Comparison of ENCODE assay signal across 8 cellular contexts in genomic region chr20:59571591-59572314, GRCh38. TPM values are rescaled to one million over a fixed set of nuclear protein-coding genes. Genes with fewer than 3 reads are reported as not detected.
DNase-seq lines count a peak whose midpoint lies in the region; ATAC-seq and TF ChIP-seq lines count a peak whose summit lies in the region.

No MANE protein-coding gene starts in this region.

- H3K27ac ChIP-seq in OCI-LY7 (ENCODE audit: low read depth, low read length, poor library complexity, severe bottlenecking): no peak overlapping the region
- no peak overlapping the region for H3K27ac ChIP-seq in neural cell (ENCODE audit: low read length)

- H3K4me3 ChIP-seq in OCI-LY7 (ENCODE audit: low read depth, low read length, poor library complexity, severe bottlenecking) (no peak overlapping the region), foreskin fibroblast (ENCODE audit: low read depth in 1 of 2, low read length in 2 of 2) (peak overlapping the region; percentile 51 to 53), neural cell (ENCODE audit: low read length) (peak overlapping the region; percentile 52)

- BruUV-seq in OCI-LY7 (replicated peaks; lab: Mats Ljungman, UMichigan): no TSS peak

- peaks cover 5% of the 10 kb centered on the region for H3K4me1 Mint-ChIP-seq in stimulated activated naive CD8-positive, alpha-beta T cell treated with anti-CD3 and anti-CD28 coated beads, Interleukin-15, Interleukin-2, amounts not matched to agents 100 ng/mL and 50 ng/mL, for 24 hours (ENCODE audit: low read depth)

- no peak overlapping the region for H3K27ac Mint-ChIP-seq in stimulated activated naive CD8-positive, alpha-beta T cell treated with anti-CD3 and anti-CD28 coated beads, Interleukin-15, Interleukin-2, amounts not matched to agents 100 ng/mL and 50 ng/mL, for 24 hours

- no peaks in the 10 kb centered on the region for H3K9me3 Mint-ChIP-seq in stimulated activated naive CD8-positive, alpha-beta T cell treated with anti-CD3 and anti-CD28 coated beads, Interleukin-15, Interleukin-2, amounts not matched to agents 100 ng/mL and 50 ng/mL, for 24 hours

- H3F3A ChIP-seq in neural cell (ENCODE audit: insufficient read depth, low read length, poor library complexity, severe bottlenecking): no peaks in the 10 kb centered on the region

- H3K36me3 ChIP-seq in OCI-LY7 (ENCODE audit: insufficient read depth, low read length) (no peaks in the 10 kb centered on the region), neural cell (ENCODE audit: insufficient read depth, low read length) (no peaks in the 10 kb centered on the region)

- intact Hi-C loops in OCI-LY7 (cut with micrococcal nuclease; ENCODE audit: unreplicated experiment): loop anchor here (1.0 kb wide), 1 partner anchor 180 kb away; no protein-coding TSS in a partner anchor

- H3K27me3 Mint-ChIP-seq in stimulated activated naive CD8-positive, alpha-beta T cell treated with anti-CD3 and anti-CD28 coated beads, Interleukin-15, Interleukin-2, amounts not matched to agents 100 ng/mL and 50 ng/mL, for 24 hours: peaks cover 34% of the 10 kb centered on the region

- H3K4me1 ChIP-seq in OCI-LY7 (ENCODE audit: insufficient read depth, low read length, poor library complexity, severe bottlenecking): no peaks in the 10 kb centered on the region

- peak; percentile 71 for TF ChIP-seq RAD21 in neural cell (conservative IDR thresholded peaks at IDR 0.05)

- H3K9me3 ChIP-seq in OCI-LY7 (ENCODE audit: low read length) (no peaks in the 10 kb centered on the region), neural cell (ENCODE audit: low read length) (no peaks in the 10 kb centered on the region)

- H3K4me2 ChIP-seq in OCI-LY7 (ENCODE audit: low read length) (peak overlapping the region; percentile 66), neural cell (ENCODE audit: low read length) (no peak overlapping the region)

- DNase-seq in NCI-H1436 (lab: John Stamatoyannopoulos, UW) (peak; percentile 5), NCI-H1436 treated with DMSO at 0.1 percent for 48 hours (lab: John Stamatoyannopoulos, UW) (no peak), OCI-LY7 (ENCODE audit: low spot score) (peak; percentile 56), foreskin fibroblast (peak; percentile 28 to 57)
- DNase-seq in activated T-helper 9 cell treated with anti-CD3 and anti-CD28 coated beads, Interleukin-2, amount 50 U/mL, for 16 hours (ENCODE audit: low read depth): peak; percentile 27

- H3K9me2 ChIP-seq in OCI-LY7 (ENCODE audit: insufficient read depth, low read length): no peaks in the 10 kb centered on the region
- H3K9me2 ChIP-seq in neural cell (ENCODE audit: insufficient read depth, low read length): no peaks in the 10 kb centered on the region

- ATAC-seq in HG03108 (IDR thresholded peaks at IDR 0.05; ENCODE audit: unreplicated experiment): peak; percentile 54

- TF ChIP-seq CTCF in OCI-LY7 (conservative IDR thresholded peaks at IDR 0.05; ENCODE audit: low read length) (peak; percentile 97), foreskin fibroblast (IDR thresholded peaks at IDR 0.05; ENCODE audit: low read depth, low read length) (peak; percentile 98), neural cell (IDR thresholded peaks at IDR 0.05; ENCODE audit: poor library complexity, severe bottlenecking) (peak; percentile 86)

- H3K79me2 ChIP-seq in OCI-LY7 (ENCODE audit: insufficient read depth, low read depth, low read length): no peaks in the 10 kb centered on the region
- no peaks in the 10 kb centered on the region for H3K79me2 ChIP-seq in neural cell (replicated peaks; ENCODE audit: insufficient read depth, low read length)

- peaks cover 23% of the 10 kb centered on the region for H3K27me3 ChIP-seq in neural cell (ENCODE audit: insufficient read depth, low read depth, low read length)

- H3K36me3 Mint-ChIP-seq in stimulated activated naive CD8-positive, alpha-beta T cell treated with anti-CD3 and anti-CD28 coated beads, Interleukin-15, Interleukin-2, amounts not matched to agents 100 ng/mL and 50 ng/mL, for 24 hours (ENCODE audit: low read depth): no peaks in the 10 kb centered on the region

- peak overlapping the region; percentile 47 for H3K4me3 Mint-ChIP-seq in stimulated activated naive CD8-positive, alpha-beta T cell treated with anti-CD3 and anti-CD28 coated beads, Interleukin-15, Interleukin-2, amounts not matched to agents 100 ng/mL and 50 ng/mL, for 24 hours

- POLR2A ChIA-PET in OCI-LY7 (lab: Charles Lee): no interaction called here

- no peak for TF ChIP-seq EP300 in neural cell (conservative IDR thresholded peaks at IDR 0.05; ENCODE audit: poor library complexity, severe bottlenecking)

- peak overlapping the region; percentile 15 for H3K9ac ChIP-seq in neural cell (ENCODE audit: low read length)

- H4K20me1 ChIP-seq in OCI-LY7 (ENCODE audit: insufficient read depth, low read length) (no peaks in the 10 kb centered on the region), neural cell (ENCODE audit: insufficient read depth) (no peaks in the 10 kb centered on the region)

- H2AFZ ChIP-seq in OCI-LY7 (ENCODE audit: low read length) (peak overlapping the region; percentile 98), neural cell (ENCODE audit: low read depth, low read length) (no peak overlapping the region)

- CTCF ChIA-PET in OCI-LY7 (lab: Charles Lee; ENCODE audit: unreplicated experiment): interaction anchor here (0.6 kb wide), 1 partner anchor 66 kb away, joined by 3 read pairs; no protein-coding TSS in a partner anchor

TF ChIP-seq in neural cell, 6 proteins besides CTCF, POLR2A, EP300 and RAD21:
- TF ChIP-seq SMC3 (conservative IDR thresholded peaks at IDR 0.05; ENCODE audit: poor library complexity) (peak; percentile 65), POLR2AphosphoS5 (IDR thresholded peaks at IDR 0.05) (no peak)

RNA-seq across cellular contexts. Expression of gene PHACTR3, which starts 32.6 kb away (rescaled TPM):
- 0.32 TPM in 1 of 2 replicates, not detected in the other for total RNA-seq in OCI-LY7 (2014; rRNA removed; shearing (Covaris generic))
- total RNA-seq in OCI-LY7 (2022): not detected in 2 replicates
- 1.3 and 1.6 TPM in 2 replicates for polyA plus RNA-seq in neural cell
- 1.5 and 2.1 TPM in 2 replicates for polyA minus RNA-seq in neural cell
